In genomic region chr17:1454541-1454940, GRCh38 we compare ENCODE assay signal across 1 cellular context.
TF ChIP-seq lines count a peak whose summit lies in the region.

No MANE protein-coding gene starts in this region.

TF ChIP-seq in endothelial cell of umbilical vein, 7 proteins besides CTCF, POLR2A, EP300 and RAD21:
- TF ChIP-seq MYC (IDR thresholded peaks at IDR 0.05; ENCODE audit: low read depth, low read length), result no peak
- no peak for TF ChIP-seq MAX (IDR thresholded peaks at IDR 0.05; ENCODE audit: insufficient read depth, insufficient read length)
- TF ChIP-seq JUN (IDR thresholded peaks at IDR 0.05; ENCODE audit: borderline replicate concordance, insufficient read depth, insufficient read length, low read depth), result no peak
- TF ChIP-seq POLR2AphosphoS5 (IDR thresholded peaks at IDR 0.05; ENCODE audit: insufficient read depth, low read depth, low read length), result no peak
TF ChIP-seq in endothelial cell of umbilical vein: peak in this region for 0.
